In the genomic region with DNA sequence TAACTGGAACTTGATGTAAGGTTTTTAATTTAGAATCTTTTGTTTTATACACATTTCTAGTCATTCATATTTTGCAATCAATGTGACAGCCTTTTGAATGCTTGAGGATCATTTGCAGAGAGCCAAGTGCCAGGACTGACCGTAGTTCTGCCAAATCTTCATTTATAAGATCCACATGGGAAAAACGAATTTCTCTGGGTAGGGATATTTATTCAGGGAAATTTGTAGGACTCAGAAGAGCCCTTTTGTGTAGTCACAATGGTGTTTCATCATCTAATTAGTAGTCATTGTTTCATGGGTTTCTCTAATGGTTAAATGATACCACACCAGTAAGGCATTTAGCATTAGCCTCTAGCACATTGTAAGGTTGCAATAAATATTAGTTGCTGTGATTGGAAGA, we compare ENCODE assay signal across 1 cellular context.
TF ChIP-seq lines count a peak whose summit lies in the region.

No MANE protein-coding gene starts in this region.

TF ChIP-seq in SK-N-SH treated with all-trans-retinoic acid at 6 μM for 48 hours, 23 proteins besides CTCF, POLR2A, EP300 and RAD21 (continued from another document):
- TF ChIP-seq, protein P1, sequence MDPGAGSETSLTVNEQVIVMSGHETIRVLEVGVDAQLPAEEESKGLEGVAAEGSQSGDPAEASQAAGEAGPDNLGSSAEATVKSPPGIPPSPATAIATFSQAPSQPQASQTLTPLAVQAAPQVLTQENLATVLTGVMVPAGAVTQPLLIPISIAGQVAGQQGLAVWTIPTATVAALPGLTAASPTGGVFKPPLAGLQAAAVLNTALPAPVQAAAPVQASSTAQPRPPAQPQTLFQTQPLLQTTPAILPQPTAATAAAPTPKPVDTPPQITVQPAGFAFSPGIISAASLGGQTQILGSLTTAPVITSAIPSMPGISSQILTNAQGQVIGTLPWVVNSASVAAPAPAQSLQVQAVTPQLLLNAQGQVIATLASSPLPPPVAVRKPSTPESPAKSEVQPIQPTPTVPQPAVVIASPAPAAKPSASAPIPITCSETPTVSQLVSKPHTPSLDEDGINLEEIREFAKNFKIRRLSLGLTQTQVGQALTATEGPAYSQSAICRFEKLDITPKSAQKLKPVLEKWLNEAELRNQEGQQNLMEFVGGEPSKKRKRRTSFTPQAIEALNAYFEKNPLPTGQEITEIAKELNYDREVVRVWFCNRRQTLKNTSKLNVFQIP (CRISPR knock-in tag; IDR thresholded peaks at IDR 0.05; ENCODE audit: borderline replicate concordance, low read depth), result no peak
- TF ChIP-seq ZNF565 (CRISPR knock-in tag; conservative IDR thresholded peaks at IDR 0.05; ENCODE audit: low read depth), result no peak
